ENCODE assay signal across 26 cellular contexts in the genomic region with DNA sequence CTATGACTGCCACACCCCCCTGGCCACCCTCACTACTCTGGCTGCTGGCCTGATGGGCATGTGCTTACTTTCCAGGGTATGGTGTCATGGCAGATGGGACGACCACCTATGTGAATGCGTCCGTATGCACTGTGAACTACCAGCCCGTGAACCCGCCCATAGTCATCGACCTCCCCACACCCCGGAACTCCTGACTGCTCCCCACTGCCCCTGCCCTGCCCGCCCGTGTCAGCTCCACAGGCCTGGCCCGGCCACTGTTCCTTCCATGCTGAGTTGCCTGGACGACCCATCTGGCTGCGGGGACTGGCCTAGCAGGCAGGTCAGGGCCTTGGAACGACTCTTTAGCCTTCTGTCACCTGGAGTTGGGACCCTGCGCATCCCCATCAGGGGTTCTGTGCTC.
DNase-seq lines count a peak whose midpoint lies in the region; ATAC-seq, FAIRE-seq and TF ChIP-seq lines count a peak whose summit lies in the region.
"Had no signal": no experiment of that assay in that cellular context is flagged by ENCODE, and none has a peak within 500 bp of the region (broad histone marks: within the 10 kb centered on the region; RNA-seq: fewer than 3 reads in every experiment).

No MANE protein-coding gene starts in this region.

- WGBS in mammary epithelial cell (ENCODE audit: low coverage, missing lambda C conversion rate) = 31% methylated on average over 5 of the region's 14 CpGs
- WGBS in neuronal stem cell (ENCODE audit: extremely low coverage in 2 of 2, insufficient read length in 2 of 2, insufficient replicate concordance in 1 of 2), 2 donors = no CpG with 5 or more reads among the region's 14 CpGs
- 90% methylated on average over 14 of the region's 14 CpGs for WGBS in mesenchymal stem cell

- CTCF ChIA-PET in mammary epithelial cell (lab: Charles Lee; ENCODE audit: low non-redundant PET) = no interaction called here

- H4K91ac ChIP-seq in neuronal stem cell (ENCODE audit: low read depth, low read length, poor library complexity) = no peak overlapping the region
- no peak overlapping the region for H4K91ac ChIP-seq in mesenchymal stem cell (ENCODE audit: low read length)

- TF ChIP-seq POLR2A in breast epithelium (IDR thresholded peaks at IDR 0.05) = no peak

- dilution Hi-C loops in mammary epithelial cell (cut with HindIII; ENCODE audit: low sequenced_read_pairs) = no loop called here

- no peak overlapping the region for H2AK5ac ChIP-seq in neuronal stem cell (ENCODE audit: low read depth, low read length)
- no peak overlapping the region for H2AK5ac ChIP-seq in mesenchymal stem cell (ENCODE audit: low read length, severe bottlenecking)

- H4K20me1 ChIP-seq in mammary epithelial cell (ENCODE audit: insufficient read depth, low read length) = no peaks in the 10 kb centered on the region
- H4K20me1 ChIP-seq: BLaER1 treated with 17β-estradiol and CSF1 and Interleukin-3, amounts not matched to agents 10 nM and 100 nM had no signal

- no peak for TF ChIP-seq CTCF in breast epithelium (IDR thresholded peaks at IDR 0.05)
- TF ChIP-seq CTCF in mammary epithelial cell (conservative IDR thresholded peaks at IDR 0.05 in 1 of 2, IDR thresholded peaks at IDR 0.05 in 1 of 2; ENCODE audit: extremely low read depth in 1 of 2, insufficient read depth in 1 of 2, low read depth in 1 of 2, low read length in 2 of 2) = no peak
- TF ChIP-seq CTCF in kidney (IDR thresholded peaks at IDR 0.05; ENCODE audit: borderline replicate concordance, extremely low read depth, insufficient read depth) = no peak

- H2BK12ac ChIP-seq in neuronal stem cell (ENCODE audit: low read length) = no peak overlapping the region
- H2BK12ac ChIP-seq in mesenchymal stem cell (ENCODE audit: low read length in 2 of 2) = no peak overlapping the region

- H4K8ac ChIP-seq in neuronal stem cell (ENCODE audit: low read depth, low read length) = no peak overlapping the region
- H4K8ac ChIP-seq in mesenchymal stem cell (ENCODE audit: low read length) = no peak overlapping the region

- H2AFZ ChIP-seq in mammary epithelial cell (ENCODE audit: low read depth, low read length) (no peak overlapping the region), neuronal stem cell (ENCODE audit: low read length) (no peak overlapping the region), mesenchymal stem cell (ENCODE audit: low read depth, low read length) (no peak overlapping the region)

- H3K4me1 ChIP-seq in breast epithelium = no peaks in the 10 kb centered on the region
- peaks cover 5% of the 10 kb centered on the region for H3K4me1 ChIP-seq in mammary epithelial cell (ENCODE audit: insufficient read depth, low read length)
- H3K4me1 ChIP-seq in kidney (ENCODE audit: control insufficient read depth in 1 of 2, insufficient read depth in 1 of 2, low read depth in 1 of 2, low read length in 2 of 2) = no peaks in the 10 kb centered on the region
- peaks cover 0 to 10% of the 10 kb centered on the region in 2 donors for H3K4me1 ChIP-seq in neuronal stem cell (ENCODE audit: control insufficient read depth in 2 of 2, insufficient read depth in 1 of 2, low read depth in 1 of 2, low read length in 2 of 2)
- no peaks in the 10 kb centered on the region for H3K4me1 ChIP-seq in mesenchymal stem cell (ENCODE audit: control insufficient read depth, insufficient read depth, low read depth, low read length)
- H3K4me1 ChIP-seq: A549; BLaER1 treated with 17β-estradiol and CSF1 and Interleukin-3, amounts not matched to agents 10 nM and 100 nM; Caco-2 had no signal

- H3K9me3 ChIP-seq in breast epithelium = no peaks in the 10 kb centered on the region
- H3K9me3 ChIP-seq in mammary epithelial cell (replicated peaks; ENCODE audit: insufficient read depth, low read length) = no peaks in the 10 kb centered on the region
- H3K9me3 ChIP-seq in kidney (ENCODE audit: control insufficient read depth in 1 of 2, low read length in 2 of 2) = no peaks in the 10 kb centered on the region
- peaks cover 0 to 5% of the 10 kb centered on the region in 2 donors for H3K9me3 ChIP-seq in neuronal stem cell (replicated peaks in 1 of 2; ENCODE audit: control insufficient read depth in 2 of 2, insufficient read depth in 1 of 2, low read depth in 1 of 2, low read length in 2 of 2)
- H3K9me3 ChIP-seq in mesenchymal stem cell (ENCODE audit: control insufficient read depth, low read length) = no peaks in the 10 kb centered on the region
- H3K9me3 ChIP-seq: A549; BLaER1 treated with 17β-estradiol and CSF1 and Interleukin-3, amounts not matched to agents 10 nM and 100 nM; Caco-2 had no signal

- no peak overlapping the region for H3K23ac ChIP-seq in neuronal stem cell (ENCODE audit: low read depth, low read length, poor library complexity)
- no peak overlapping the region for H3K23ac ChIP-seq in mesenchymal stem cell (ENCODE audit: low read length in 2 of 2)

- H3K14ac ChIP-seq in neuronal stem cell (ENCODE audit: low read length) (peak overlapping the region; percentile 27), mesenchymal stem cell (ENCODE audit: low read length in 2 of 2) (no peak overlapping the region)

- H3K9ac ChIP-seq in mammary epithelial cell (ENCODE audit: insufficient read depth, low read length) (no peak overlapping the region), kidney (ENCODE audit: low read length in 2 of 2) (no peak overlapping the region), neuronal stem cell (ENCODE audit: low read depth, low read length, poor library complexity) (no peak overlapping the region), mesenchymal stem cell (ENCODE audit: low read length) (no peak overlapping the region)
- H3K9ac ChIP-seq: BLaER1 treated with 17β-estradiol and CSF1 and Interleukin-3, amounts not matched to agents 10 nM and 100 nM had no signal

- DNase-seq in breast epithelium (ENCODE audit: low spot score in 2 of 2) (no peak), mammary epithelial cell (no peak), kidney (peak; percentile 65), neuronal stem cell (ENCODE audit: low spot score) (no peak), urothelium cell line (ENCODE audit: low spot score) (no peak), mesenchymal stem cell (no peak)
- DNase-seq: AML-193; Caco-2; Calu3; CD4-positive, alpha-beta T cell; CD8-positive, alpha-beta T cell; DMS53; DMS79; DND-41; EL; GDM1 had no signal

- H3K27ac ChIP-seq in breast epithelium (peak overlapping the region; percentile 9 to 50), mammary epithelial cell (ENCODE audit: insufficient read depth, low read depth, low read length) (no peak overlapping the region), kidney (ENCODE audit: low read depth in 2 of 2, low read length in 2 of 2) (no peak overlapping the region), neuronal stem cell (replicated peaks; ENCODE audit: low read length) (no peak overlapping the region), mesenchymal stem cell (ENCODE audit: low read length, poor library complexity, severe bottlenecking) (no peak overlapping the region)
- H3K27ac ChIP-seq: 22Rv1; A549; BLaER1 treated with 17β-estradiol and CSF1 and Interleukin-3, amounts not matched to agents 10 nM and 100 nM; C4-2B had no signal

- H3K36me3 ChIP-seq in breast epithelium (no peaks in the 10 kb centered on the region), mammary epithelial cell (ENCODE audit: insufficient read depth, low read length) (no peaks in the 10 kb centered on the region), kidney (ENCODE audit: control insufficient read depth in 1 of 2, insufficient read depth in 2 of 2, low read length in 2 of 2) (no peaks in the 10 kb centered on the region), neuronal stem cell (replicated peaks in 1 of 2; ENCODE audit: control insufficient read depth in 2 of 2, insufficient read depth in 2 of 2, low read length in 2 of 2) (peaks cover 0 to 4% of the 10 kb centered on the region in 2 donors), mesenchymal stem cell (ENCODE audit: control insufficient read depth in 1 of 2, insufficient read depth in 2 of 2, low read depth in 1 of 2, low read length in 2 of 2) (no peaks in the 10 kb centered on the region)
- H3K36me3 ChIP-seq: BLaER1 treated with 17β-estradiol and CSF1 and Interleukin-3, amounts not matched to agents 10 nM and 100 nM had no signal

- H3K4ac ChIP-seq in neuronal stem cell (ENCODE audit: low read length) (no peak overlapping the region), mesenchymal stem cell (ENCODE audit: low read depth in 1 of 2, low read length in 2 of 2) (no peak overlapping the region)

- H2BK15ac ChIP-seq in neuronal stem cell (ENCODE audit: low read length) (no peak overlapping the region), mesenchymal stem cell (ENCODE audit: low read depth, poor library complexity, severe bottlenecking) (no peak overlapping the region)

- H3K4me2 ChIP-seq in mammary epithelial cell (ENCODE audit: insufficient read depth, low read depth, low read length) (no peak overlapping the region), neuronal stem cell (ENCODE audit: insufficient read depth, low read length, poor library complexity, severe bottlenecking) (no peak overlapping the region), mesenchymal stem cell (ENCODE audit: low read length, poor library complexity, severe bottlenecking) (no peak overlapping the region)
- H3K4me2 ChIP-seq: A549; BLaER1 treated with 17β-estradiol and CSF1 and Interleukin-3, amounts not matched to agents 10 nM and 100 nM had no signal

- H3K79me1 ChIP-seq in neuronal stem cell (ENCODE audit: low read depth, low read length) = peaks cover 2% of the 10 kb centered on the region
- H3K79me1 ChIP-seq in mesenchymal stem cell (replicated peaks; ENCODE audit: low read length, poor library complexity, severe bottlenecking) = no peaks in the 10 kb centered on the region

- H3K18ac ChIP-seq in neuronal stem cell (ENCODE audit: low read length) (peak overlapping the region; percentile 46), mesenchymal stem cell (ENCODE audit: low read depth in 1 of 2, low read length in 2 of 2) (no peak overlapping the region)

- FAIRE-seq in kidney (lab: Jason Lieb, UNC) (no peak), urothelium cell line (lab: Jason Lieb, UNC) (no peak)
- FAIRE-seq: A549, D721Med, GM12878, GM12892, GM18507, GM19239 had no signal

- no TSS peak for BruUV-seq in mammary epithelial cell (replicated peaks; lab: Mats Ljungman, UMichigan)

- no peak for ATAC-seq in GM18873 (IDR thresholded peaks at IDR 0.05; ENCODE audit: low FRiP score, unreplicated experiment)
- ATAC-seq: A549; CD8-positive, alpha-beta T cell; GM12878 had no signal

- H3K79me2 ChIP-seq in mammary epithelial cell (ENCODE audit: insufficient read depth, low read length) = no peaks in the 10 kb centered on the region

- H3K4me3 ChIP-seq in breast epithelium (no peak overlapping the region), mammary epithelial cell (replicated peaks in 1 of 3; ENCODE audit: insufficient read depth in 1 of 3, low read depth in 2 of 3, low read length in 3 of 3) (no peak overlapping the region), kidney (ENCODE audit: low read length in 2 of 2) (no peak overlapping the region), neuronal stem cell (ENCODE audit: low read length in 2 of 2) (no peak overlapping the region), mesenchymal stem cell (ENCODE audit: insufficient read depth in 1 of 2, low read depth in 1 of 2, low read length in 2 of 2) (no peak overlapping the region)
- H3K4me3 ChIP-seq: A549; BLaER1 treated with 17β-estradiol and CSF1 and Interleukin-3, amounts not matched to agents 10 nM and 100 nM; GM12878 had no signal

- in situ Hi-C loops in mammary epithelial cell (cut with MboI; ENCODE audit: low sequenced_read_pairs in 2 of 2) = no loop called here

- no peaks in the 10 kb centered on the region for H3K27me3 ChIP-seq in breast epithelium
- H3K27me3 ChIP-seq in mammary epithelial cell (ENCODE audit: insufficient read depth, low read length) = no peaks in the 10 kb centered on the region
- H3K27me3 ChIP-seq in neuronal stem cell (ENCODE audit: control insufficient read depth in 3 of 3, insufficient read depth in 3 of 3, low read depth in 1 of 3, low read length in 3 of 3) = no peaks in the 10 kb centered on the region
- no peaks in the 10 kb centered on the region for H3K27me3 ChIP-seq in mesenchymal stem cell (ENCODE audit: control insufficient read depth in 1 of 2, insufficient read depth in 1 of 2, low read length in 2 of 2)
- H3K27me3 ChIP-seq: BLaER1 treated with 17β-estradiol and CSF1 and Interleukin-3, amounts not matched to agents 10 nM and 100 nM had no signal

- no peak overlapping the region for H2BK120ac ChIP-seq in neuronal stem cell (ENCODE audit: low read depth, low read length)
- H2BK120ac ChIP-seq in mesenchymal stem cell (ENCODE audit: low read depth, low read length) = no peak overlapping the region

- H2BK5ac ChIP-seq in neuronal stem cell (ENCODE audit: low read length) = no peak overlapping the region
- no peak overlapping the region for H2BK5ac ChIP-seq in mesenchymal stem cell (ENCODE audit: low read depth, low read length, poor library complexity, severe bottlenecking)

- intact Hi-C loops in breast epithelium (cut with DNase I; ENCODE audit: low total_unique reads) (no loop called here), mammary epithelial cell (cut with micrococcal nuclease) (no loop called here), kidney (cut with DNase I) (no loop called here)

Comparison
In these comparisons a context has a peak if more than half of its experiments do, and no peak if none do; other contexts are left out.
1. H3K27ac ChIP-seq: peak in breast epithelium (2 of 2); none in mammary epithelial cell (single experiment), kidney (0 of 2), neuronal stem cell (single experiment) and mesenchymal stem cell (single experiment).